In genomic region chr3:4746241-4746958, GRCh38 we compare ENCODE assay signal across 14 cellular contexts.
A peak's percentile ranks its signal among the peaks of the same experiment; 100 is the strongest.
DNase-seq lines count a peak whose midpoint lies in the region; ATAC-seq and TF ChIP-seq lines count a peak whose summit lies in the region.
"Had no signal": no experiment of that assay in that cellular context is flagged by ENCODE, and none has a peak within 500 bp of the region (broad histone marks: within the 10 kb centered on the region; RNA-seq: fewer than 3 reads in every experiment).

No MANE protein-coding gene starts in this region.

- peak; percentile 64 for DNase-seq in Daoy (ENCODE audit: low read depth)
- DNase-seq in T1000 (lab: John Stamatoyannopoulos, UW): peak; percentile 39
- peak; percentile 89 for DNase-seq in fibroblast of villous mesenchyme (ENCODE audit: low read depth)
- no peak for DNase-seq in omental fat pad (ENCODE audit: low spot score)
- DNase-seq in SKM-1 (lab: John Stamatoyannopoulos, UW; ENCODE audit: unreplicated experiment): no peak
- DNase-seq in NOMO-1 treated with DMSO at 0.1 percent for 48 hours (lab: John Stamatoyannopoulos, UW; ENCODE audit: unreplicated experiment): no peak
- DNase-seq in SK-N-DZ (ENCODE audit: low spot score): no peak
- DNase-seq: activated CD4-positive, alpha-beta T cell treated with anti-CD3 and anti-CD28 coated beads, Interleukin-2, amount 50 U/mL, for 1 hour; effector memory CD8-positive, alpha-beta T cell; islet precursor cell; NCI-H1417; NCI-H510A; stimulated activated CD4-positive, alpha-beta T cell treated with anti-CD3 and anti-CD28 coated beads, Interleukin-4, amount 100 ng/mL, for 24 hours had no signal

- TF ChIP-seq CTCF in fibroblast of villous mesenchyme (IDR thresholded peaks at IDR 0.05; ENCODE audit: insufficient read depth, low read depth, low read length): no peak
- TF ChIP-seq CTCF in omental fat pad (IDR thresholded peaks at IDR 0.05): no peak

- no peak overlapping the region for H3K4me3 ChIP-seq in fibroblast of villous mesenchyme (ENCODE audit: low read depth, low read length)

- peak; percentile 20 for ATAC-seq in omental fat pad (ENCODE audit: low FRiP score)
- ATAC-seq in GM21786 (IDR thresholded peaks at IDR 0.05; ENCODE audit: unreplicated experiment): no peak
- ATAC-seq: effector memory CD8-positive, alpha-beta T cell had no signal

Comparison
In these comparisons a context has a peak if more than half of its experiments do, and no peak if none do; other contexts are left out.
1. DNase-seq: peak in Daoy (single experiment), T1000 (single experiment) and fibroblast of villous mesenchyme (single experiment); none in omental fat pad (single experiment), SKM-1 (single experiment), NOMO-1 treated with DMSO at 0.1 percent for 48 hours (single experiment) and SK-N-DZ (single experiment).